In the genomic region with DNA sequence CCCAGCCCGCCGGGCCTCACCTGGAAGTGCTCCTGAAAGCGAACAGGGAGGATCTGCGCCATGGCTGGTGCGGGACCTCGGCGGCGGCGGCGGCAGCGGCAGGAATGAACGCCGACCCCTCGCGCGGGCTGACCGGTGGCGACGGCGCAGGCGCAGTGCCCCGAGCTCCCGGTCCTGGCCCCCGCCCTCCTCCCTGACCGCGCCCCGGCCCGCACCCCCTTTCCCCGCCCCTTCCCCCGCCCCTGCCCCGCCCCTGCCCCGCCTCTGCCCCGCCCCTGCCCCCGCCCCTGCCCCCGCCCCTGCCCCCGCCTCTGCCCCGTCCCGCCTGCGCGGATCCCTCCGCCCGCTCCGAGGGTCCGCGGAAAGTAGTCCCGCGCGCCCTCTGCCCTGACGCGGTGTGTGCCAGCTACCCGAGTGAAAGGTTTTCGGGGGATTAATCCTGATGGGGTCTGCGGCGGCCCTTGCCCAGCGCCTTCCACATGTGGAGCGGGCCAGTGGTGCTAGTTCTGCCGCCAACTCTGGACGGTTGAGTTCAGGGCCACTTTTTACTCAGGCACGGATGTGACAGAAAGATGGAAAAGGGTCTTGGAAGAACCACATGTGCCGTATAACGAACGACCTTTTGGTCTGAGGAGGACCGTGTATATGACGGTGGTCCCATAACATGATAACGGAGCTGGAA, we compare ENCODE assay signal across 8 cellular contexts. TPM values are rescaled to one million over a fixed set of nuclear protein-coding genes. Genes with fewer than 3 reads are reported as not detected.
DNase-seq lines count a peak whose midpoint lies in the region; ATAC-seq and TF ChIP-seq lines count a peak whose summit lies in the region.

TSS of gene CLTCL1 (minus strand) at position 140 of the 682 bp plus-strand sequence. CDS start at position 62, 78 bp downstream.

- intact Hi-C loops in activated T-helper 2 cell treated with anti-CD3 and anti-CD28 coated beads, Interferon-gamma antibody, Interleukin-2, Interleukin-4, amounts not matched to agents 10 μg/mL and 5 μg/mL and 100 μg/mL, durations not matched to agents 14 hours and 24 hours and 36 hours (cut with micrococcal nuclease) = loop anchor here (2.0 to 5.0 kb wide), 3 partner anchors 113 to 169 kb away; partner anchors contain the start of genes DGCR2, HIRA, MRPL40 and SLC25A1

- peak; percentile 58 for ATAC-seq in HG03354 (IDR thresholded peaks at IDR 0.05; ENCODE audit: poor library complexity, severe bottlenecking, unreplicated experiment)
- ATAC-seq in natural killer cell treated with Interleukin-12 subunit alpha and Interleukin-12 subunit beta and Interleukin-15 and Interleukin-18, amount 100 ng/mL, for 72 hours = peak; percentile 90 to 92

- peak within 1 kb of the TSS; percentile 90 to 95 (median 93) for H3K4me3 ChIP-seq in Peyer's patch
- H3K4me3 ChIP-seq in fibroblast of the aortic adventitia (ENCODE audit: low read depth, low read length) = peak within 1 kb of the TSS; percentile 81

- peaks cover 0 to 18% (median 4%) of the 10 kb centered on the region in 4 donors for H3K4me1 ChIP-seq in Peyer's patch

- no peak for TF ChIP-seq POLR2A in Peyer's patch (IDR thresholded peaks at IDR 0.05)

- peak; percentile 67 for DNase-seq in NCI-H1436 (lab: John Stamatoyannopoulos, UW)
- DNase-seq in NCI-H1436 treated with DMSO at 0.1 percent for 48 hours (lab: John Stamatoyannopoulos, UW) = no peak
- peak; percentile 74 to 89 (median 85) for DNase-seq in Peyer's patch
- peak; percentile 63 for DNase-seq in activated T-helper 2 cell treated with anti-CD3 and anti-CD28 coated beads, Interferon-gamma antibody, Interleukin-2, Interleukin-4, amounts not matched to agents 10 μg/mL and 5 μg/mL and 100 μg/mL, durations not matched to agents 14 hours and 24 hours and 36 hours (ENCODE audit: low spot score)
- DNase-seq in fibroblast of the aortic adventitia (ENCODE audit: low read depth) = peak; percentile 67
- peak; percentile 85 for DNase-seq in natural killer cell treated with Interleukin-12 subunit alpha and Interleukin-12 subunit beta and Interleukin-15 and Interleukin-18, amount 100 ng/mL, for 72 hours (ENCODE audit: low spot score)
- DNase-seq in stimulated activated naive CD4-positive, alpha-beta T cell (lab: John Stamatoyannopoulos, UW) = peak; percentile 36 to 89 (median 71)

- H3K4me3 Mint-ChIP-seq in activated T-helper 2 cell treated with anti-CD3 and anti-CD28 coated beads, Interferon-gamma antibody, Interleukin-2, Interleukin-4, amounts not matched to agents 10 μg/mL and 5 μg/mL and 100 μg/mL, durations not matched to agents 14 hours and 24 hours and 36 hours (ENCODE audit: low read depth) = peak within 1 kb of the TSS; percentile 86
- peak within 1 kb of the TSS; percentile 90 for H3K4me3 Mint-ChIP-seq in natural killer cell treated with Interleukin-12 subunit alpha and Interleukin-12 subunit beta and Interleukin-15 and Interleukin-18, amount 100 ng/mL, for 72 hours

- H3K36me3 ChIP-seq in Peyer's patch = no peaks in the 10 kb centered on the region

- H3K27me3 ChIP-seq in Peyer's patch = no peaks in the 10 kb centered on the region

- peaks cover 40% of the 10 kb centered on the region for H3K27me3 Mint-ChIP-seq in activated T-helper 2 cell treated with anti-CD3 and anti-CD28 coated beads, Interferon-gamma antibody, Interleukin-2, Interleukin-4, amounts not matched to agents 10 μg/mL and 5 μg/mL and 100 μg/mL, durations not matched to agents 14 hours and 24 hours and 36 hours (ENCODE audit: low read depth)
- H3K27me3 Mint-ChIP-seq in natural killer cell treated with Interleukin-12 subunit alpha and Interleukin-12 subunit beta and Interleukin-15 and Interleukin-18, amount 100 ng/mL, for 72 hours = peaks cover 26 to 30% of the 10 kb centered on the region in 2 donors

- H3K36me3 Mint-ChIP-seq in activated T-helper 2 cell treated with anti-CD3 and anti-CD28 coated beads, Interferon-gamma antibody, Interleukin-2, Interleukin-4, amounts not matched to agents 10 μg/mL and 5 μg/mL and 100 μg/mL, durations not matched to agents 14 hours and 24 hours and 36 hours (ENCODE audit: low read depth) = no peaks in the 10 kb centered on the region
- H3K36me3 Mint-ChIP-seq in natural killer cell treated with Interleukin-12 subunit alpha and Interleukin-12 subunit beta and Interleukin-15 and Interleukin-18, amount 100 ng/mL, for 72 hours = no peaks in the 10 kb centered on the region

- no peaks in the 10 kb centered on the region for H3K9me3 ChIP-seq in Peyer's patch

- H3K27ac Mint-ChIP-seq in activated T-helper 2 cell treated with anti-CD3 and anti-CD28 coated beads, Interferon-gamma antibody, Interleukin-2, Interleukin-4, amounts not matched to agents 10 μg/mL and 5 μg/mL and 100 μg/mL, durations not matched to agents 14 hours and 24 hours and 36 hours = peak within 1 kb of the TSS; percentile 76
- H3K27ac Mint-ChIP-seq in natural killer cell treated with Interleukin-12 subunit alpha and Interleukin-12 subunit beta and Interleukin-15 and Interleukin-18, amount 100 ng/mL, for 72 hours = peak within 1 kb of the TSS in 1 of 2 donors; percentile 50

- H3K4me1 Mint-ChIP-seq in activated T-helper 2 cell treated with anti-CD3 and anti-CD28 coated beads, Interferon-gamma antibody, Interleukin-2, Interleukin-4, amounts not matched to agents 10 μg/mL and 5 μg/mL and 100 μg/mL, durations not matched to agents 14 hours and 24 hours and 36 hours (ENCODE audit: low read depth) = peaks cover 12% of the 10 kb centered on the region
- peaks cover 19 to 21% of the 10 kb centered on the region in 2 donors for H3K4me1 Mint-ChIP-seq in natural killer cell treated with Interleukin-12 subunit alpha and Interleukin-12 subunit beta and Interleukin-15 and Interleukin-18, amount 100 ng/mL, for 72 hours (ENCODE audit: low read depth in 2 of 2)

- H3K27ac ChIP-seq in Peyer's patch = peak within 1 kb of the TSS; percentile 56 to 75 (median 66)

- H3K9me3 Mint-ChIP-seq in activated T-helper 2 cell treated with anti-CD3 and anti-CD28 coated beads, Interferon-gamma antibody, Interleukin-2, Interleukin-4, amounts not matched to agents 10 μg/mL and 5 μg/mL and 100 μg/mL, durations not matched to agents 14 hours and 24 hours and 36 hours = no peaks in the 10 kb centered on the region
- no peaks in the 10 kb centered on the region for H3K9me3 Mint-ChIP-seq in natural killer cell treated with Interleukin-12 subunit alpha and Interleukin-12 subunit beta and Interleukin-15 and Interleukin-18, amount 100 ng/mL, for 72 hours

- TF ChIP-seq CTCF in Peyer's patch (IDR thresholded peaks at IDR 0.05) (no peak), fibroblast of the aortic adventitia (IDR thresholded peaks at IDR 0.05; ENCODE audit: insufficient read depth, low read length) (no peak)

RNA-seq across cellular contexts. Expression of gene CLTCL1, which starts in this region (rescaled TPM):
- total RNA-seq in Peyer's patch = 1 to 10 TPM in 3 of 4 donors, under 1 TPM in 1; 0.47 to 3.9 (median 3.0) TPM
- total RNA-seq in activated T-helper 2 cell treated with anti-CD3 and anti-CD28 coated beads, Interferon-gamma antibody, Interleukin-2, Interleukin-4, amounts not matched to agents 10 μg/mL and 5 μg/mL and 100 μg/mL, durations not matched to agents 14 hours and 24 hours and 36 hours = 0.60 and 1.5 TPM in 2 replicates
- total RNA-seq in fibroblast of the aortic adventitia (ENCODE audit: low replicate concordance) = 4.6 and 7.1 TPM in 2 replicates
- 1 to 10 TPM in 1 of 2 donors, under 1 TPM in 1; 0.50 to 1.5 TPM for total RNA-seq in natural killer cell treated with Interleukin-12 subunit alpha and Interleukin-12 subunit beta and Interleukin-15 and Interleukin-18, amount 100 ng/mL, for 72 hours
